In the genomic region with DNA sequence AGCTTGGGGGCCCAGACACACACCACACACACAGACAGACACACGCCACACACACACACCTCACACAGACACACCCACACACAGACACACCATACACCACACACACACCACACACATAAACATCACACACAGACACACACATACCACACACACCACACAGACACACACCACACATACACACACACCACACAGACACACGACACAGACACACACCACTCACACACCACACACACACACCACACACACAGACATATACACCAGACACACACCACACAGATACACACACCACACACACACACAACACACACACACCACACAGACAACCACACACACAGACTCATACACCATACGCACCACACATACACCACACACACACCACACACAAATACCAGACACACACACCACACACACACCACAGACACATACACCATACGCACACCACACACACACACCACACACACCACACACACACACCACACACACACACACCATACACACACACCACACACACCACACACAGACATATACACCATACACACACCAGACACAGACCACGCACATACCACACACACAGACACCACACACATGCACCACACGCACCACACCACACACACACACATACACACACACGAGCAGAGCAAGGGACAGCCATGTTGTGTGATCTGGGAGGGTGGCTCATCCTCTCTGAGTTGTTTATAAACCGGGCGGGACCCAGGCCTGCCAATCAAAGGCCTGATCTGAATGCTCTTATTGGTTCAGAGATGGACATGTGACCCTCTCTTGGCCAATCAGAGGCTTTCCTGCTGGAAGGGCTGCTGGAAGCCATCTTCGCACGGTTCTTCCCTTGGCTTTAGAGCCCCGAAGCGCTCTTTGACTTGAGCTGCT, we compare ENCODE assay signal across 1 cellular context.
TF ChIP-seq lines count a peak whose summit lies in the region.

No MANE protein-coding gene starts in this region.

TF ChIP-seq in GM12878, 131 proteins besides CTCF, POLR2A, EP300 and RAD21 (continued from another document and continues in another):
- TF ChIP-seq, protein P1, sequence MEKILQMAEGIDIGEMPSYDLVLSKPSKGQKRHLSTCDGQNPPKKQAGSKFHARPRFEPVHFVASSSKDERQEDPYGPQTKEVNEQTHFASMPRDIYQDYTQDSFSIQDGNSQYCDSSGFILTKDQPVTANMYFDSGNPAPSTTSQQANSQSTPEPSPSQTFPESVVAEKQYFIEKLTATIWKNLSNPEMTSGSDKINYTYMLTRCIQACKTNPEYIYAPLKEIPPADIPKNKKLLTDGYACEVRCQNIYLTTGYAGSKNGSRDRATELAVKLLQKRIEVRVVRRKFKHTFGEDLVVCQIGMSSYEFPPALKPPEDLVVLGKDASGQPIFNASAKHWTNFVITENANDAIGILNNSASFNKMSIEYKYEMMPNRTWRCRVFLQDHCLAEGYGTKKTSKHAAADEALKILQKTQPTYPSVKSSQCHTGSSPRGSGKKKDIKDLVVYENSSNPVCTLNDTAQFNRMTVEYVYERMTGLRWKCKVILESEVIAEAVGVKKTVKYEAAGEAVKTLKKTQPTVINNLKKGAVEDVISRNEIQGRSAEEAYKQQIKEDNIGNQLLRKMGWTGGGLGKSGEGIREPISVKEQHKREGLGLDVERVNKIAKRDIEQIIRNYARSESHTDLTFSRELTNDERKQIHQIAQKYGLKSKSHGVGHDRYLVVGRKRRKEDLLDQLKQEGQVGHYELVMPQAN (conservative IDR thresholded peaks at IDR 0.05): no peak
- TF ChIP-seq, protein P2, sequence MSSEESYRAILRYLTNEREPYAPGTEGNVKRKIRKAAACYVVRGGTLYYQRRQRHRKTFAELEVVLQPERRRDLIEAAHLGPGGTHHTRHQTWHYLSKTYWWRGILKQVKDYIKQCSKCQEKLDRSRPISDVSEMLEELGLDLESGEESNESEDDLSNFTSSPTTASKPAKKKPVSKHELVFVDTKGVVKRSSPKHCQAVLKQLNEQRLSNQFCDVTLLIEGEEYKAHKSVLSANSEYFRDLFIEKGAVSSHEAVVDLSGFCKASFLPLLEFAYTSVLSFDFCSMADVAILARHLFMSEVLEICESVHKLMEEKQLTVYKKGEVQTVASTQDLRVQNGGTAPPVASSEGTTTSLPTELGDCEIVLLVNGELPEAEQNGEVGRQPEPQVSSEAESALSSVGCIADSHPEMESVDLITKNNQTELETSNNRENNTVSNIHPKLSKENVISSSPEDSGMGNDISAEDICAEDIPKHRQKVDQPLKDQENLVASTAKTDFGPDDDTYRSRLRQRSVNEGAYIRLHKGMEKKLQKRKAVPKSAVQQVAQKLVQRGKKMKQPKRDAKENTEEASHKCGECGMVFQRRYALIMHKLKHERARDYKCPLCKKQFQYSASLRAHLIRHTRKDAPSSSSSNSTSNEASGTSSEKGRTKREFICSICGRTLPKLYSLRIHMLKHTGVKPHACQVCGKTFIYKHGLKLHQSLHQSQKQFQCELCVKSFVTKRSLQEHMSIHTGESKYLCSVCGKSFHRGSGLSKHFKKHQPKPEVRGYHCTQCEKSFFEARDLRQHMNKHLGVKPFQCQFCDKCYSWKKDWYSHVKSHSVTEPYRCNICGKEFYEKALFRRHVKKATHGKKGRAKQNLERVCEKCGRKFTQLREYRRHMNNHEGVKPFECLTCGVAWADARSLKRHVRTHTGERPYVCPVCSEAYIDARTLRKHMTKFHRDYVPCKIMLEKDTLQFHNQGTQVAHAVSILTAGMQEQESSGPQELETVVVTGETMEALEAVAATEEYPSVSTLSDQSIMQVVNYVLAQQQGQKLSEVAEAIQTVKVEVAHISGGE (CRISPR knock-in tag; IDR thresholded peaks at IDR 0.05): 0 out of 2 replicates have a peak, but pooled peaks have one; percentile 20
- TF ChIP-seq SREBF1 (IDR thresholded peaks at IDR 0.05; ENCODE audit: low read length) (no peak), BCL11A (IDR thresholded peaks at IDR 0.05; ENCODE audit: low read depth, low read length) (no peak), RAD51 (IDR thresholded peaks at IDR 0.05) (peak; percentile 72; the same call in 1 of the 2 replicates), STAT1 (conservative IDR thresholded peaks at IDR 0.05) (no peak), KLF5 (IDR thresholded peaks at IDR 0.05; ENCODE audit: partially characterized antibody) (no peak), SUZ12 (IDR thresholded peaks at IDR 0.05; ENCODE audit: unreplicated experiment) (no peak), NR2C2 (IDR thresholded peaks at IDR 0.05; ENCODE audit: borderline replicate concordance, control insufficient read depth, insufficient read length, low read depth) (peak; percentile 65), YY1 (IDR thresholded peaks at IDR 0.05; ENCODE audit: low read depth, low read length) (peak; percentile 78), WRNIP1 (IDR thresholded peaks at IDR 0.05; ENCODE audit: borderline replicate concordance, low read depth, low read length) (no peak), ETV6 (conservative IDR thresholded peaks at IDR 0.05 in 1 of 2, IDR thresholded peaks at IDR 0.05 in 1 of 2; ENCODE audit: borderline replicate concordance in 1 of 2, low read depth in 1 of 2) (no peak), ZNF274 (IDR thresholded peaks at IDR 0.05; ENCODE audit: insufficient read depth, insufficient read length) (no peak), ASH2L (IDR thresholded peaks at IDR 0.05; ENCODE audit: borderline replicate concordance, low read depth) (no peak)
- TF ChIP-seq, protein P3, sequence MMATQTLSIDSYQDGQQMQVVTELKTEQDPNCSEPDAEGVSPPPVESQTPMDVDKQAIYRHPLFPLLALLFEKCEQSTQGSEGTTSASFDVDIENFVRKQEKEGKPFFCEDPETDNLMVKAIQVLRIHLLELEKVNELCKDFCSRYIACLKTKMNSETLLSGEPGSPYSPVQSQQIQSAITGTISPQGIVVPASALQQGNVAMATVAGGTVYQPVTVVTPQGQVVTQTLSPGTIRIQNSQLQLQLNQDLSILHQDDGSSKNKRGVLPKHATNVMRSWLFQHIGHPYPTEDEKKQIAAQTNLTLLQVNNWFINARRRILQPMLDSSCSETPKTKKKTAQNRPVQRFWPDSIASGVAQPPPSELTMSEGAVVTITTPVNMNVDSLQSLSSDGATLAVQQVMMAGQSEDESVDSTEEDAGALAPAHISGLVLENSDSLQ (IDR thresholded peaks at IDR 0.05): peak; percentile 96
- TF ChIP-seq, protein P4, sequence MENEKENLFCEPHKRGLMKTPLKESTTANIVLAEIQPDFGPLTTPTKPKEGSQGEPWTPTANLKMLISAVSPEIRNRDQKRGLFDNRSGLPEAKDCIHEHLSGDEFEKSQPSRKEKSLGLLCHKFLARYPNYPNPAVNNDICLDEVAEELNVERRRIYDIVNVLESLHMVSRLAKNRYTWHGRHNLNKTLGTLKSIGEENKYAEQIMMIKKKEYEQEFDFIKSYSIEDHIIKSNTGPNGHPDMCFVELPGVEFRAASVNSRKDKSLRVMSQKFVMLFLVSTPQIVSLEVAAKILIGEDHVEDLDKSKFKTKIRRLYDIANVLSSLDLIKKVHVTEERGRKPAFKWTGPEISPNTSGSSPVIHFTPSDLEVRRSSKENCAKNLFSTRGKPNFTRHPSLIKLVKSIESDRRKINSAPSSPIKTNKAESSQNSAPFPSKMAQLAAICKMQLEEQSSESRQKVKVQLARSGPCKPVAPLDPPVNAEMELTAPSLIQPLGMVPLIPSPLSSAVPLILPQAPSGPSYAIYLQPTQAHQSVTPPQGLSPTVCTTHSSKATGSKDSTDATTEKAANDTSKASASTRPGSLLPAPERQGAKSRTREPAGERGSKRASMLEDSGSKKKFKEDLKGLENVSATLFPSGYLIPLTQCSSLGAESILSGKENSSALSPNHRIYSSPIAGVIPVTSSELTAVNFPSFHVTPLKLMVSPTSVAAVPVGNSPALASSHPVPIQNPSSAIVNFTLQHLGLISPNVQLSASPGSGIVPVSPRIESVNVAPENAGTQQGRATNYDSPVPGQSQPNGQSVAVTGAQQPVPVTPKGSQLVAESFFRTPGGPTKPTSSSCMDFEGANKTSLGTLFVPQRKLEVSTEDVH (IDR thresholded peaks at IDR 0.05; ENCODE audit: low read depth, partially characterized antibody): no peak
- TF ChIP-seq, protein P5, sequence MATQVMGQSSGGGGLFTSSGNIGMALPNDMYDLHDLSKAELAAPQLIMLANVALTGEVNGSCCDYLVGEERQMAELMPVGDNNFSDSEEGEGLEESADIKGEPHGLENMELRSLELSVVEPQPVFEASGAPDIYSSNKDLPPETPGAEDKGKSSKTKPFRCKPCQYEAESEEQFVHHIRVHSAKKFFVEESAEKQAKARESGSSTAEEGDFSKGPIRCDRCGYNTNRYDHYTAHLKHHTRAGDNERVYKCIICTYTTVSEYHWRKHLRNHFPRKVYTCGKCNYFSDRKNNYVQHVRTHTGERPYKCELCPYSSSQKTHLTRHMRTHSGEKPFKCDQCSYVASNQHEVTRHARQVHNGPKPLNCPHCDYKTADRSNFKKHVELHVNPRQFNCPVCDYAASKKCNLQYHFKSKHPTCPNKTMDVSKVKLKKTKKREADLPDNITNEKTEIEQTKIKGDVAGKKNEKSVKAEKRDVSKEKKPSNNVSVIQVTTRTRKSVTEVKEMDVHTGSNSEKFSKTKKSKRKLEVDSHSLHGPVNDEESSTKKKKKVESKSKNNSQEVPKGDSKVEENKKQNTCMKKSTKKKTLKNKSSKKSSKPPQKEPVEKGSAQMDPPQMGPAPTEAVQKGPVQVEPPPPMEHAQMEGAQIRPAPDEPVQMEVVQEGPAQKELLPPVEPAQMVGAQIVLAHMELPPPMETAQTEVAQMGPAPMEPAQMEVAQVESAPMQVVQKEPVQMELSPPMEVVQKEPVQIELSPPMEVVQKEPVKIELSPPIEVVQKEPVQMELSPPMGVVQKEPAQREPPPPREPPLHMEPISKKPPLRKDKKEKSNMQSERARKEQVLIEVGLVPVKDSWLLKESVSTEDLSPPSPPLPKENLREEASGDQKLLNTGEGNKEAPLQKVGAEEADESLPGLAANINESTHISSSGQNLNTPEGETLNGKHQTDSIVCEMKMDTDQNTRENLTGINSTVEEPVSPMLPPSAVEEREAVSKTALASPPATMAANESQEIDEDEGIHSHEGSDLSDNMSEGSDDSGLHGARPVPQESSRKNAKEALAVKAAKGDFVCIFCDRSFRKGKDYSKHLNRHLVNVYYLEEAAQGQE (IDR thresholded peaks at IDR 0.05; ENCODE audit: low read depth, low read length): no peak
- TF ChIP-seq, protein P6, sequence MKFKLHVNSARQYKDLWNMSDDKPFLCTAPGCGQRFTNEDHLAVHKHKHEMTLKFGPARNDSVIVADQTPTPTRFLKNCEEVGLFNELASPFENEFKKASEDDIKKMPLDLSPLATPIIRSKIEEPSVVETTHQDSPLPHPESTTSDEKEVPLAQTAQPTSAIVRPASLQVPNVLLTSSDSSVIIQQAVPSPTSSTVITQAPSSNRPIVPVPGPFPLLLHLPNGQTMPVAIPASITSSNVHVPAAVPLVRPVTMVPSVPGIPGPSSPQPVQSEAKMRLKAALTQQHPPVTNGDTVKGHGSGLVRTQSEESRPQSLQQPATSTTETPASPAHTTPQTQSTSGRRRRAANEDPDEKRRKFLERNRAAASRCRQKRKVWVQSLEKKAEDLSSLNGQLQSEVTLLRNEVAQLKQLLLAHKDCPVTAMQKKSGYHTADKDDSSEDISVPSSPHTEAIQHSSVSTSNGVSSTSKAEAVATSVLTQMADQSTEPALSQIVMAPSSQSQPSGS (IDR thresholded peaks at IDR 0.05; ENCODE audit: low read length): no peak
- TF ChIP-seq, protein P7, sequence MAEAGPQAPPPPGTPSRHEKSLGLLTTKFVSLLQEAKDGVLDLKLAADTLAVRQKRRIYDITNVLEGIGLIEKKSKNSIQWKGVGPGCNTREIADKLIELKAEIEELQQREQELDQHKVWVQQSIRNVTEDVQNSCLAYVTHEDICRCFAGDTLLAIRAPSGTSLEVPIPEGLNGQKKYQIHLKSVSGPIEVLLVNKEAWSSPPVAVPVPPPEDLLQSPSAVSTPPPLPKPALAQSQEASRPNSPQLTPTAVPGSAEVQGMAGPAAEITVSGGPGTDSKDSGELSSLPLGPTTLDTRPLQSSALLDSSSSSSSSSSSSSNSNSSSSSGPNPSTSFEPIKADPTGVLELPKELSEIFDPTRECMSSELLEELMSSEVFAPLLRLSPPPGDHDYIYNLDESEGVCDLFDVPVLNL (IDR thresholded peaks at IDR 0.05; ENCODE audit: low read depth, low read length): no peak
- TF ChIP-seq, protein P8, sequence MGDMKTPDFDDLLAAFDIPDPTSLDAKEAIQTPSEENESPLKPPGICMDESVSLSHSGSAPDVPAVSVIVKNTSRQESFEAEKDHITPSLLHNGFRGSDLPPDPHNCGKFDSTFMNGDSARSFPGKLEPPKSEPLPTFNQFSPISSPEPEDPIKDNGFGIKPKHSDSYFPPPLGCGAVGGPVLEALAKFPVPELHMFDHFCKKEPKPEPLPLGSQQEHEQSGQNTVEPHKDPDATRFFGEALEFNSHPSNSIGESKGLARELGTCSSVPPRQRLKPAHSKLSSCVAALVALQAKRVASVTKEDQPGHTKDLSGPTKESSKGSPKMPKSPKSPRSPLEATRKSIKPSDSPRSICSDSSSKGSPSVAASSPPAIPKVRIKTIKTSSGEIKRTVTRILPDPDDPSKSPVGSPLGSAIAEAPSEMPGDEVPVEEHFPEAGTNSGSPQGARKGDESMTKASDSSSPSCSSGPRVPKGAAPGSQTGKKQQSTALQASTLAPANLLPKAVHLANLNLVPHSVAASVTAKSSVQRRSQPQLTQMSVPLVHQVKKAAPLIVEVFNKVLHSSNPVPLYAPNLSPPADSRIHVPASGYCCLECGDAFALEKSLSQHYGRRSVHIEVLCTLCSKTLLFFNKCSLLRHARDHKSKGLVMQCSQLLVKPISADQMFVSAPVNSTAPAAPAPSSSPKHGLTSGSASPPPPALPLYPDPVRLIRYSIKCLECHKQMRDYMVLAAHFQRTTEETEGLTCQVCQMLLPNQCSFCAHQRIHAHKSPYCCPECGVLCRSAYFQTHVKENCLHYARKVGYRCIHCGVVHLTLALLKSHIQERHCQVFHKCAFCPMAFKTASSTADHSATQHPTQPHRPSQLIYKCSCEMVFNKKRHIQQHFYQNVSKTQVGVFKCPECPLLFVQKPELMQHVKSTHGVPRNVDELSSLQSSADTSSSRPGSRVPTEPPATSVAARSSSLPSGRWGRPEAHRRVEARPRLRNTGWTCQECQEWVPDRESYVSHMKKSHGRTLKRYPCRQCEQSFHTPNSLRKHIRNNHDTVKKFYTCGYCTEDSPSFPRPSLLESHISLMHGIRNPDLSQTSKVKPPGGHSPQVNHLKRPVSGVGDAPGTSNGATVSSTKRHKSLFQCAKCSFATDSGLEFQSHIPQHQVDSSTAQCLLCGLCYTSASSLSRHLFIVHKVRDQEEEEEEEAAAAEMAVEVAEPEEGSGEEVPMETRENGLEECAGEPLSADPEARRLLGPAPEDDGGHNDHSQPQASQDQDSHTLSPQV (IDR thresholded peaks at IDR 0.05): no peak
- TF ChIP-seq, protein P9, sequence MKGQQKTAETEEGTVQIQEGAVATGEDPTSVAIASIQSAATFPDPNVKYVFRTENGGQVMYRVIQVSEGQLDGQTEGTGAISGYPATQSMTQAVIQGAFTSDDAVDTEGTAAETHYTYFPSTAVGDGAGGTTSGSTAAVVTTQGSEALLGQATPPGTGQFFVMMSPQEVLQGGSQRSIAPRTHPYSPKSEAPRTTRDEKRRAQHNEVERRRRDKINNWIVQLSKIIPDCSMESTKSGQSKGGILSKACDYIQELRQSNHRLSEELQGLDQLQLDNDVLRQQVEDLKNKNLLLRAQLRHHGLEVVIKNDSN (IDR thresholded peaks at IDR 0.05; ENCODE audit: borderline replicate concordance, extremely low read length, insufficient read depth, low read depth, low read length): peak; percentile 78
